In the genomic region with DNA sequence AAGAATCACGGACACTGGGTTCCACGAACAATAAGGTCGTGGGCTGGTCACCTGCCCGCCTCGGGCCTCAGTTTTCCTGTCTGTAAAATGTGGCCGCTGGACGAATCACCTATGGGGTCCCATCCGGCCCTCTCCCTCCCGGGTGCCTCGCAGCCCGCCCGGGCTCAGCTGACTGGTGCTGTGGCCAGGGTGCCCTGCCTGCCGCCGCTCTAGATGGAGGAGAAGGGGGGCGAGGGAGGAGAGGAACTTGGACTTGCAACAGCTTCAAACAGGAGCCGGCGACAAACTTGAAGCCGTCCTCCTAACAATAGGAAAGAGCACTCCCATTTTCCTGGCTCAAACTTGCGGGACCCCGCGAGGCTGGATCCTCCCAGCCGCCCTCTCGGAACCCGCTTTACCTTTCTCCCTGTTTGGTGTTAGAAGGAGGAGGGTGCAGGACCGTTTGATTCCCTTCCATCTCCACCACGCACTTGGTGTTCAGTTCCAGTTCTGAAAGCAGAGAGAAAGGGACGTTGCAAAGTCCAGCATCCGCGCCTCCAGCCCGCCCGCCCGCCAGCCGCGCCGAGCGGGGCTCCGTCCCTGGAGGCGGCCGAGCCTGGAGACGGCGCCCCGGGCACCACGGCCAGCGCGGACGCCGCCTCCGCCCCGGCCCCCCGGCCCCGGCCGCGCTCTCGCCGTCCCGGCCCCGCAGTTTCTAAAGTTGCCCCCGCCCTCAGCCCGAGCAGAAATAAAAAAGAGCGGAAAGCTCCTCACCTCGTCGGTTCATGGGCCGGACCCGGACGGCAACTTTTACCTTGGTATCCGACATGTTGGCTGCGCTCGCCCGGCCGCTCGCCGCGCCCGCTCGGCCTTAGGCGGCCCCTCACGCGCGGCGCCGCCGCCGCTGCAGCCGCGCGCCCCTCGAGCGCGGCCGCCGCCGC, we compare ENCODE assay signal across 8 cellular contexts. TPM values are rescaled to one million over a fixed set of nuclear protein-coding genes. Genes with fewer than 3 reads are reported as not detected.
DNase-seq lines count a peak whose midpoint lies in the region; ATAC-seq and TF ChIP-seq lines count a peak whose summit lies in the region.

No MANE protein-coding gene starts in this region.

- H3K4me1 Mint-ChIP-seq in activated naive CD4-positive, alpha-beta T cell treated with anti-CD3 and anti-CD28 coated beads, Interleukin-2, amount 10 ng/mL, durations not matched to agents 7 days and 5 days: peaks cover 7% of the 10 kb centered on the region
- H3K4me1 Mint-ChIP-seq in osteocyte (ENCODE audit: unreplicated experiment): peaks cover 41% of the 10 kb centered on the region

- H3K4me3 Mint-ChIP-seq in activated naive CD4-positive, alpha-beta T cell treated with anti-CD3 and anti-CD28 coated beads, Interleukin-2, amount 10 ng/mL, durations not matched to agents 7 days and 5 days: peak overlapping the region; percentile 63
- peak overlapping the region; percentile 87 for H3K4me3 Mint-ChIP-seq in osteocyte (ENCODE audit: unreplicated experiment)

- peaks cover 2% of the 10 kb centered on the region for H3K36me3 Mint-ChIP-seq in activated naive CD4-positive, alpha-beta T cell treated with anti-CD3 and anti-CD28 coated beads, Interleukin-2, amount 10 ng/mL, durations not matched to agents 7 days and 5 days
- H3K36me3 Mint-ChIP-seq in osteocyte (ENCODE audit: unreplicated experiment): peaks cover 7% of the 10 kb centered on the region

- no peaks in the 10 kb centered on the region for H3K36me3 ChIP-seq in adrenal gland (replicated peaks in 1 of 2)
- H3K36me3 ChIP-seq in heart right ventricle: peaks cover 0 to 12% (median 0%) of the 10 kb centered on the region in 9 donors

- ATAC-seq in HG02571 (IDR thresholded peaks at IDR 0.05; ENCODE audit: unreplicated experiment) (peak; percentile 20), heart right ventricle (peak; percentile 47 to 74 (median 71))

- H3K27me3 Mint-ChIP-seq in activated naive CD4-positive, alpha-beta T cell treated with anti-CD3 and anti-CD28 coated beads, Interleukin-2, amount 10 ng/mL, durations not matched to agents 7 days and 5 days: peaks cover 76% of the 10 kb centered on the region
- H3K27me3 Mint-ChIP-seq in osteocyte (ENCODE audit: unreplicated experiment): no peaks in the 10 kb centered on the region

- no peaks in the 10 kb centered on the region for H3K9me3 Mint-ChIP-seq in activated naive CD4-positive, alpha-beta T cell treated with anti-CD3 and anti-CD28 coated beads, Interleukin-2, amount 10 ng/mL, durations not matched to agents 7 days and 5 days
- H3K9me3 Mint-ChIP-seq in osteocyte (ENCODE audit: unreplicated experiment): no peaks in the 10 kb centered on the region

- H3K4me1 ChIP-seq in adrenal gland (replicated peaks in 1 of 2) (peaks cover 24 to 39% of the 10 kb centered on the region in 2 donors), heart right ventricle (peaks cover 0 to 51% (median 44%) of the 10 kb centered on the region in 9 donors)

- no peaks in the 10 kb centered on the region for H3K27me3 ChIP-seq in adrenal gland
- no peaks in the 10 kb centered on the region for H3K27me3 ChIP-seq in heart right ventricle

- CTCF ChIA-PET in activated naive CD4-positive, alpha-beta T cell treated with anti-CD3 and anti-CD28 coated beads, Interleukin-2, amount 10 ng/mL, durations not matched to agents 7 days and 5 days (lab: Charles Lee): no interaction called here

- peak; percentile 23 for DNase-seq in activated naive CD4-positive, alpha-beta T cell treated with anti-CD3 and anti-CD28 coated beads, Interleukin-2, amount 10 ng/mL, durations not matched to agents 7 days and 5 days
- DNase-seq in activated naive CD4-positive, alpha-beta T cell treated with anti-CD3 and anti-CD28 coated beads, Interleukin-2, amount 50 U/mL, for 16 hours: no peak
- DNase-seq in NCI-H1105 treated with DMSO at 0.1 percent for 48 hours (lab: John Stamatoyannopoulos, UW) (peak; percentile 18), adrenal gland (peak; percentile 72 to 83 (median 78)), heart right ventricle (peak; percentile 67 to 76), osteocyte (ENCODE audit: extremely low spot score, unreplicated experiment) (no peak), SHP77 treated with DMSO at 0.1 percent for 48 hours (lab: John Stamatoyannopoulos, UW) (no peak)

- TF ChIP-seq CTCF in adrenal gland (IDR thresholded peaks at IDR 0.05): no peak
- no peak for TF ChIP-seq CTCF in heart right ventricle (IDR thresholded peaks at IDR 0.05)
- no peak for TF ChIP-seq CTCF in osteocyte (IDR thresholded peaks at IDR 0.05)

- H3K9me3 ChIP-seq in adrenal gland (replicated peaks in 1 of 3) (no peaks in the 10 kb centered on the region), heart right ventricle (no peaks in the 10 kb centered on the region)

- WGBS in adrenal gland, 4 donors: 0% methylated on average over 11 to 92 of the region's 92 CpGs
- WGBS in heart right ventricle, 2 donors: 0 to 1% methylated on average over 90 to 92 of the region's 92 CpGs

- intact Hi-C loops in adrenal gland (cut with DNase I): loop anchor here in 1 of 2 donors (5.0 to 10.0 kb wide), 2 partner anchors 132 to 135 kb away; a partner anchor contains a TSS
- intact Hi-C loops in heart right ventricle (cut with DNase I): loop anchor here in 9 of 10 donors (1.0 to 10.0 kb wide), 14 partner anchors 52 to 382 kb away; a partner anchor contains a TSS

- H3K4me3 ChIP-seq in adrenal gland (peak overlapping the region; percentile 2 to 87 (median 58)), heart right ventricle (peak overlapping the region; percentile 54 to 88 (median 78))

- H3K27ac Mint-ChIP-seq in activated naive CD4-positive, alpha-beta T cell treated with anti-CD3 and anti-CD28 coated beads, Interleukin-2, amount 10 ng/mL, durations not matched to agents 7 days and 5 days: no peak overlapping the region
- peak overlapping the region; percentile 89 for H3K27ac Mint-ChIP-seq in osteocyte (ENCODE audit: unreplicated experiment)

- H3K27ac ChIP-seq in adrenal gland: peak overlapping the region in 4 of 5 donors; percentile 78 to 99 (median 92)
- H3K27ac ChIP-seq in heart right ventricle: peak overlapping the region; percentile 85 to 98 (median 92)

- TF ChIP-seq POLR2A in adrenal gland (IDR thresholded peaks at IDR 0.05): peak; percentile 13 to 62

RNA-seq across cellular contexts. Expression of a gene that starts 0.5 kb away (rescaled TPM):
- total RNA-seq in adrenal gland: 10 to 100 TPM; 27.3 to 91.6 (median 57.6) TPM
- polyA plus RNA-seq in adrenal gland: 10 to 100 TPM; 17.4 to 25.3 (median 17.9) TPM
- total RNA-seq in heart right ventricle: 100 to 1,000 TPM in 6 of 10 donors, 10 to 100 TPM in 4; 48.0 to 198 (median 118) TPM
- polyA plus RNA-seq in heart right ventricle: 10 to 100 TPM; 16.7 to 17.2 TPM
- 47.5 and 51.0 TPM in 2 replicates for total RNA-seq in osteocyte

Comparison
In these comparisons a context has a peak if more than half of its experiments do, and no peak if none do; other contexts are left out.
1. DNase-seq: peak in activated naive CD4-positive, alpha-beta T cell treated with anti-CD3 and anti-CD28 coated beads, Interleukin-2, amount 10 ng/mL, durations not matched to agents 7 days and 5 days (single experiment), NCI-H1105 treated with DMSO at 0.1 percent for 48 hours (single experiment), adrenal gland (7 of 7) and heart right ventricle (2 of 2); none in activated naive CD4-positive, alpha-beta T cell treated with anti-CD3 and anti-CD28 coated beads, Interleukin-2, amount 50 U/mL, for 16 hours (single experiment), osteocyte (single experiment) and SHP77 treated with DMSO at 0.1 percent for 48 hours (single experiment).